15 cellular contexts compared by ENCODE assay signal in genomic region chr2:113184531-113185230, GRCh38. TPM values are rescaled to one million over a fixed set of nuclear protein-coding genes. Genes with fewer than 3 reads are reported as not detected.
A peak's percentile ranks its signal among the peaks of the same experiment; 100 is the strongest.
DNase-seq lines count a peak whose midpoint lies in the region; ATAC-seq and TF ChIP-seq lines count a peak whose summit lies in the region.
"Had no signal": no experiment of that assay in that cellular context is flagged by ENCODE, and none has a peak within 500 bp of the region (broad histone marks: within the 10 kb centered on the region; RNA-seq: fewer than 3 reads in every experiment).

No MANE protein-coding gene starts in this region.

- no peaks in the 10 kb centered on the region for H3K4me1 ChIP-seq in aorta (ENCODE audit: control insufficient read depth in 1 of 2, insufficient read depth in 2 of 2, low read length in 2 of 2)

- H3K9me3 Mint-ChIP-seq in activated naive CD4-positive, alpha-beta T cell treated with anti-CD3 and anti-CD28 coated beads, Interleukin-2, amount 10 ng/mL, durations not matched to agents 7 days and 5 days = no peaks in the 10 kb centered on the region
- no peaks in the 10 kb centered on the region for H3K9me3 Mint-ChIP-seq in activated CD8-positive, alpha-beta T cell treated with anti-CD3 and anti-CD28 coated beads, Interleukin-2, amount 10 ng/mL, durations not matched to agents 7 days and 5 days (ENCODE audit: insufficient read depth)
- H3K9me3 Mint-ChIP-seq in memory B cell = no peaks in the 10 kb centered on the region

- no peaks in the 10 kb centered on the region for H3K9me3 ChIP-seq in aorta (ENCODE audit: control insufficient read depth, low read length)
- H3K9me3 ChIP-seq: Caco-2, ovary, right lobe of liver had no signal

- H3K36me3 ChIP-seq in aorta (ENCODE audit: control insufficient read depth in 1 of 2, insufficient read depth in 2 of 2, low read length in 1 of 2) (no peaks in the 10 kb centered on the region), brain microvascular endothelial cell (replicated peaks) (no peaks in the 10 kb centered on the region)
- H3K36me3 ChIP-seq: ovary, right lobe of liver had no signal

- CTCF ChIA-PET in activated naive CD4-positive, alpha-beta T cell treated with anti-CD3 and anti-CD28 coated beads, Interleukin-2, amount 10 ng/mL, durations not matched to agents 7 days and 5 days (lab: Charles Lee) = interaction anchor here (1.4 to 14.1 kb wide), 3 partner anchors 10 to 46 kb away, joined by 5 to 220 read pairs (median 7); partner anchors contain the start of gene PSD4
- CTCF ChIA-PET in activated CD8-positive, alpha-beta T cell treated with anti-CD3 and anti-CD28 coated beads, Interleukin-2, amount 10 ng/mL, durations not matched to agents 7 days and 5 days (lab: Charles Lee) = interaction anchor here (1.8 to 13.5 kb wide), 3 partner anchors 20 to 104 kb away, joined by 6 to 370 read pairs (median 6); no protein-coding TSS in a partner anchor

- intact Hi-C loops in aorta (cut with DNase I) = no loop called here

- no peak overlapping the region for H3K27ac Mint-ChIP-seq in activated naive CD4-positive, alpha-beta T cell treated with anti-CD3 and anti-CD28 coated beads, Interleukin-2, amount 10 ng/mL, durations not matched to agents 7 days and 5 days
- H3K27ac Mint-ChIP-seq in activated CD8-positive, alpha-beta T cell treated with anti-CD3 and anti-CD28 coated beads, Interleukin-2, amount 10 ng/mL, durations not matched to agents 7 days and 5 days = peak overlapping the region; percentile 75
- peak overlapping the region; percentile 62 for H3K27ac Mint-ChIP-seq in memory B cell

- peak; percentile 7 for DNase-seq in activated naive CD4-positive, alpha-beta T cell treated with anti-CD3 and anti-CD28 coated beads, Interleukin-2, amount 10 ng/mL, durations not matched to agents 7 days and 5 days
- no peak for DNase-seq in activated naive CD4-positive, alpha-beta T cell treated with anti-CD3 and anti-CD28 coated beads, Interleukin-2, amount 50 U/mL, for 16 hours
- no peak for DNase-seq in activated CD8-positive, alpha-beta T cell treated with anti-CD3 and anti-CD28 coated beads, Interleukin-2, amount 10 ng/mL, durations not matched to agents 7 days and 5 days
- DNase-seq in memory B cell (ENCODE audit: low spot score in 2 of 2) = no peak
- peak; percentile 33 to 56 for DNase-seq in aorta
- no peak for DNase-seq in brain microvascular endothelial cell
- DNase-seq in NCI-H2196 treated with DMSO at 0.1 percent for 48 hours (lab: John Stamatoyannopoulos, UW; ENCODE audit: unreplicated experiment) = no peak
- no peak for DNase-seq in cerebellar nuclear complex (lab: John Stamatoyannopoulos, UW)
- DNase-seq: activated CD8-positive, alpha-beta memory T cell treated with anti-CD3 and anti-CD28 coated beads, Interleukin-2, amount 50 U/mL, for 4 hours; Caco-2; IMR-90; NCI-H2029 treated with DMSO at 0.1 percent for 48 hours; NCI-H510A treated with DMSO at 0.1 percent for 48 hours; ovary had no signal

- H3K4me3 ChIP-seq in aorta (ENCODE audit: low read length in 2 of 2) (no peak overlapping the region), brain microvascular endothelial cell (ENCODE audit: low read depth, low read length) (no peak overlapping the region)
- H3K4me3 ChIP-seq: ovary, right lobe of liver had no signal

- peak overlapping the region; percentile 29 for H3K4me3 Mint-ChIP-seq in activated naive CD4-positive, alpha-beta T cell treated with anti-CD3 and anti-CD28 coated beads, Interleukin-2, amount 10 ng/mL, durations not matched to agents 7 days and 5 days
- no peak overlapping the region for H3K4me3 Mint-ChIP-seq in activated CD8-positive, alpha-beta T cell treated with anti-CD3 and anti-CD28 coated beads, Interleukin-2, amount 10 ng/mL, durations not matched to agents 7 days and 5 days
- H3K4me3 Mint-ChIP-seq in memory B cell = no peak overlapping the region

- no peak for TF ChIP-seq CTCF in brain microvascular endothelial cell (IDR thresholded peaks at IDR 0.05; ENCODE audit: low read depth, low read length, missing control alignments)

- no peak overlapping the region for H3K27ac ChIP-seq in aorta (ENCODE audit: low read depth in 1 of 2, low read length in 2 of 2)
- H3K27ac ChIP-seq in brain microvascular endothelial cell = no peak overlapping the region
- H3K27ac ChIP-seq: ovary had no signal

- in situ Hi-C loops in brain microvascular endothelial cell (cut with HindIII; ENCODE audit: low pct_ligation_motif_present, low sequenced_read_pairs) = no loop called here

- WGBS in aorta, 2 donors = 87 to 95% methylated on average over 7 to 8 of the region's 8 CpGs

- POLR2A ChIA-PET in activated CD8-positive, alpha-beta T cell treated with anti-CD3 and anti-CD28 coated beads, Interleukin-2, amount 10 ng/mL, durations not matched to agents 7 days and 5 days (lab: Charles Lee) = interaction anchor here (2.1 kb wide), 1 partner anchor 10 kb away, joined by 8 read pairs; no protein-coding TSS in a partner anchor

- H3K27me3 Mint-ChIP-seq in activated naive CD4-positive, alpha-beta T cell treated with anti-CD3 and anti-CD28 coated beads, Interleukin-2, amount 10 ng/mL, durations not matched to agents 7 days and 5 days = no peaks in the 10 kb centered on the region
- no peaks in the 10 kb centered on the region for H3K27me3 Mint-ChIP-seq in activated CD8-positive, alpha-beta T cell treated with anti-CD3 and anti-CD28 coated beads, Interleukin-2, amount 10 ng/mL, durations not matched to agents 7 days and 5 days (ENCODE audit: low read depth)
- no peaks in the 10 kb centered on the region for H3K27me3 Mint-ChIP-seq in memory B cell

- ATAC-seq in activated CD8-positive, alpha-beta T cell treated with anti-CD3 and anti-CD28 coated beads, Interleukin-2, amount 10 ng/mL, durations not matched to agents 7 days and 5 days = no peak
- no peak for ATAC-seq in memory B cell (ENCODE audit: low read depth)
- ATAC-seq in aorta (ENCODE audit: low FRiP score) = no peak

- peaks cover 74% of the 10 kb centered on the region for H3K36me3 Mint-ChIP-seq in activated naive CD4-positive, alpha-beta T cell treated with anti-CD3 and anti-CD28 coated beads, Interleukin-2, amount 10 ng/mL, durations not matched to agents 7 days and 5 days
- peaks cover 79% of the 10 kb centered on the region for H3K36me3 Mint-ChIP-seq in activated CD8-positive, alpha-beta T cell treated with anti-CD3 and anti-CD28 coated beads, Interleukin-2, amount 10 ng/mL, durations not matched to agents 7 days and 5 days (ENCODE audit: low read depth)
- H3K36me3 Mint-ChIP-seq in memory B cell = peaks cover 25% of the 10 kb centered on the region

- H3K4me1 Mint-ChIP-seq in activated naive CD4-positive, alpha-beta T cell treated with anti-CD3 and anti-CD28 coated beads, Interleukin-2, amount 10 ng/mL, durations not matched to agents 7 days and 5 days = peaks cover 78% of the 10 kb centered on the region
- peaks cover 82% of the 10 kb centered on the region for H3K4me1 Mint-ChIP-seq in activated CD8-positive, alpha-beta T cell treated with anti-CD3 and anti-CD28 coated beads, Interleukin-2, amount 10 ng/mL, durations not matched to agents 7 days and 5 days (ENCODE audit: low read depth)
- H3K4me1 Mint-ChIP-seq in memory B cell = peaks cover 52% of the 10 kb centered on the region

- H3K27me3 ChIP-seq in aorta (ENCODE audit: control insufficient read depth in 1 of 2, insufficient read depth in 2 of 2, low read length in 1 of 2) (no peaks in the 10 kb centered on the region), brain microvascular endothelial cell (replicated peaks) (no peaks in the 10 kb centered on the region)
- H3K27me3 ChIP-seq: ovary, right lobe of liver had no signal

RNA-seq across cellular contexts. Expression of gene PSD4, which starts 10.9 kb away (rescaled TPM):
- total RNA-seq in activated CD8-positive, alpha-beta T cell treated with anti-CD3 and anti-CD28 coated beads, Interleukin-2, amount 10 ng/mL, durations not matched to agents 7 days and 5 days = 100 to 1,000 TPM; 394 to 404 TPM
- 10 to 100 TPM in 1 of 2 donors, 1 to 10 TPM in 1; 9.5 to 17.8 TPM for total RNA-seq in aorta
- 1 to 10 TPM in 1 of 2 donors, under 1 TPM in 1; 0.79 to 3.5 TPM for polyA plus RNA-seq in aorta

RNA-seq across cellular contexts. Expression of gene IL1RN, which starts 57.3 kb away (rescaled TPM):
- total RNA-seq in activated CD8-positive, alpha-beta T cell treated with anti-CD3 and anti-CD28 coated beads, Interleukin-2, amount 10 ng/mL, durations not matched to agents 7 days and 5 days = under 1 TPM in 1 of 2 experiments, not detected in 1; 0.31 TPM
- 1 to 10 TPM; 6.0 to 7.1 TPM for total RNA-seq in aorta
- polyA plus RNA-seq in aorta = 10 to 100 TPM in 1 of 2 donors, under 1 TPM in 1; 0.74 to 11.6 TPM
- total RNA-seq: Caco-2, IMR-90 had no signal
- polyA plus RNA-seq: IMR-90 had no signal

Comparison
In these comparisons a context has a peak if more than half of its experiments do, and no peak if none do; other contexts are left out.
1. DNase-seq: peak in activated naive CD4-positive, alpha-beta T cell treated with anti-CD3 and anti-CD28 coated beads, Interleukin-2, amount 10 ng/mL, durations not matched to agents 7 days and 5 days (single experiment) and aorta (2 of 2); none in activated naive CD4-positive, alpha-beta T cell treated with anti-CD3 and anti-CD28 coated beads, Interleukin-2, amount 50 U/mL, for 16 hours (single experiment), activated CD8-positive, alpha-beta T cell treated with anti-CD3 and anti-CD28 coated beads, Interleukin-2, amount 10 ng/mL, durations not matched to agents 7 days and 5 days (single experiment), memory B cell (0 of 2), brain microvascular endothelial cell (single experiment), NCI-H2196 treated with DMSO at 0.1 percent for 48 hours (single experiment) and cerebellar nuclear complex (0 of 2).
2. RNA of gene PSD4, which starts 10.9 kb away (total RNA-seq): 394 to 404 TPM in activated CD8-positive, alpha-beta T cell treated with anti-CD3 and anti-CD28 coated beads, Interleukin-2, amount 10 ng/mL, durations not matched to agents 7 days and 5 days; 9.5 to 17.8 TPM in aorta; every median in the first group is over 10 times any median in the second.
3. RNA of gene IL1RN, which starts 57.3 kb away (total RNA-seq): 6.0 to 7.1 TPM in aorta; 0.31 TPM in activated CD8-positive, alpha-beta T cell treated with anti-CD3 and anti-CD28 coated beads, Interleukin-2, amount 10 ng/mL, durations not matched to agents 7 days and 5 days; every median in the first group is over 4 times any median in the second.